Comparison of ENCODE assay signal across 24 cellular contexts in the genomic region with DNA sequence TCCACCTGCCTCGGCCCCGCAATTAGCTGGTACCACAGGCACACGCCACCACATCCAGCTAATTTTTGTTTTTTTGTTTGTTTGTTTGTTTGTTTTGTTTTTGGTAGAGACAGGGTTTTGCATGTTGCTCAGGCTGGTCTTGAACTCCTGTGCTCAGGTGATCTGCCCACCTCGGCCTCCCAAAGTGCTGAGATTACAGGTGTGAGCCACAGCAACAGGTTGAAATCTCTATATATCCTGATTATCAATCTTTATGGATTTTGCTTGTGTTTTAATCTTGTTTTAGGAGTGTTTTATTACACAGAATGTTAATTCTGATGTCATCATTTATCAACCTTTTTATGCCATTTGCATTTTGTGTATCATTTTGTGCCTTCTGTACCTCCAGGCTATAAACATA.
"Had no signal": no experiment of that assay in that cellular context is flagged by ENCODE, and none has a peak within 500 bp of the region (broad histone marks: within the 10 kb centered on the region; RNA-seq: fewer than 3 reads in every experiment).

No MANE protein-coding gene starts in this region.

- H3K4me3 ChIP-seq: hepatocyte, left ventricle myocardium inferior, lung, mucosa of descending colon, ovary, prostate gland, sigmoid colon, spleen, suprapubic skin, thoracic aorta, tibial artery, upper lobe of right lung had no signal

- H3K4me2 ChIP-seq: hepatocyte had no signal

- DNase-seq: left ventricle myocardium inferior; midbrain; naive thymus-derived CD4-positive, alpha-beta T cell; ovary; retina; right cardiac atrium; sigmoid colon; spleen; stimulated activated CD4-positive, alpha-beta T cell treated with anti-CD3 and anti-CD28 coated beads, Interleukin-4, amount 100 ng/mL, for 24 hours; stimulated activated naive CD4-positive, alpha-beta T cell; tibial artery; trophoblast cell; upper lobe of right lung had no signal

- FAIRE-seq: small intestine, urothelium cell line had no signal

- H3K27ac ChIP-seq: hepatocyte, left ventricle myocardium inferior, ovary, prostate gland, sigmoid colon, spleen, suprapubic skin, thoracic aorta, tibial artery, upper lobe of right lung had no signal

- H3K4me1 ChIP-seq: prostate gland, suprapubic skin had no signal

- H3K36me3 Mint-ChIP-seq: naive thymus-derived CD4-positive, alpha-beta T cell; natural killer cell treated with Interleukin-12 subunit alpha and Interleukin-12 subunit beta and Interleukin-15 and Interleukin-18, amount 100 ng/mL, for 72 hours; stimulated activated effector memory CD8-positive, alpha-beta T cell treated with anti-CD3 and anti-CD28 coated beads, Interleukin-12 subunit alpha, Interleukin-12 subunit beta, amount 100 ng/mL, for 72 hours had no signal

- H3K27me3 ChIP-seq: hepatocyte, ovary, sigmoid colon, suprapubic skin, upper lobe of right lung had no signal

- H2AFZ ChIP-seq: hepatocyte had no signal

- H3K27ac Mint-ChIP-seq: natural killer cell treated with Interleukin-12 subunit alpha and Interleukin-12 subunit beta and Interleukin-15 and Interleukin-18, amount 100 ng/mL, for 72 hours; stimulated activated effector memory CD8-positive, alpha-beta T cell treated with anti-CD3 and anti-CD28 coated beads, Interleukin-12 subunit alpha, Interleukin-12 subunit beta, amount 100 ng/mL, for 72 hours; stimulated activated naive CD8-positive, alpha-beta T cell treated with anti-CD3 and anti-CD28 coated beads, Interleukin-15, Interleukin-2, amounts not matched to agents 100 ng/mL and 50 ng/mL, for 24 hours had no signal

- H3K36me3 ChIP-seq: left ventricle myocardium inferior, ovary, prostate gland, sigmoid colon, spleen, suprapubic skin, thoracic aorta, tibial artery, upper lobe of right lung had no signal

- H3K4me3 Mint-ChIP-seq: naive thymus-derived CD4-positive, alpha-beta T cell; natural killer cell treated with Interleukin-12 subunit alpha and Interleukin-12 subunit beta and Interleukin-15 and Interleukin-18, amount 100 ng/mL, for 72 hours; stimulated activated effector memory CD8-positive, alpha-beta T cell treated with anti-CD3 and anti-CD28 coated beads, Interleukin-12 subunit alpha, Interleukin-12 subunit beta, amount 100 ng/mL, for 72 hours; stimulated activated naive CD8-positive, alpha-beta T cell treated with anti-CD3 and anti-CD28 coated beads, Interleukin-15, Interleukin-2, amounts not matched to agents 100 ng/mL and 50 ng/mL, for 24 hours had no signal

- H3K27me3 Mint-ChIP-seq: natural killer cell treated with Interleukin-12 subunit alpha and Interleukin-12 subunit beta and Interleukin-15 and Interleukin-18, amount 100 ng/mL, for 72 hours; stimulated activated naive CD8-positive, alpha-beta T cell treated with anti-CD3 and anti-CD28 coated beads, Interleukin-15, Interleukin-2, amounts not matched to agents 100 ng/mL and 50 ng/mL, for 24 hours had no signal

- H3K9me3 ChIP-seq: left ventricle myocardium inferior, mucosa of descending colon, ovary, prostate gland, sigmoid colon, spleen, suprapubic skin, thoracic aorta, tibial artery, upper lobe of right lung had no signal

- H3K79me2 ChIP-seq: hepatocyte had no signal

- ATAC-seq: mucosa of descending colon; naive thymus-derived CD4-positive, alpha-beta T cell; natural killer cell treated with Interleukin-12 subunit alpha and Interleukin-12 subunit beta and Interleukin-15 and Interleukin-18, amount 100 ng/mL, for 72 hours; right cardiac atrium; stimulated activated effector memory CD8-positive, alpha-beta T cell treated with anti-CD3 and anti-CD28 coated beads, Interleukin-12 subunit alpha, Interleukin-12 subunit beta, amount 100 ng/mL, for 72 hours; upper lobe of right lung had no signal
